24 cellular contexts compared by ENCODE assay signal in genomic region chr5:109506556-109506955, GRCh38.
"Had no signal": no experiment of that assay in that cellular context is flagged by ENCODE, and none has a peak within 500 bp of the region (broad histone marks: within the 10 kb centered on the region; RNA-seq: fewer than 3 reads in every experiment).

No MANE protein-coding gene starts in this region.

- FAIRE-seq: bronchial epithelial cell, colon had no signal

- ATAC-seq: activated CD4-positive, alpha-beta T cell treated with anti-CD3 and anti-CD28 coated beads for 36 hours; activated naive CD4-positive, alpha-beta T cell treated with anti-CD3 and anti-CD28 coated beads, Interleukin-2, amount 50 U/mL, for 72 hours; activated T-cell treated with anti-CD3 and anti-CD28 coated beads, Interleukin-2, amount 50 U/mL, for 72 hours; left lung had no signal

- H3K9me3 ChIP-seq: esophagus squamous epithelium, heart right ventricle, left lung, spleen, suprapubic skin, tibial artery had no signal

- H3K27me3 ChIP-seq: esophagus squamous epithelium, heart right ventricle, left lung, spleen, suprapubic skin, tibial artery had no signal

- H3K36me3 ChIP-seq: esophagus squamous epithelium, heart right ventricle, left lung, spleen, suprapubic skin, tibial artery had no signal

- H3K4me1 ChIP-seq: esophagus squamous epithelium, left lung, suprapubic skin, tibial artery had no signal

- H3K4me3 ChIP-seq: esophagus squamous epithelium, heart right ventricle, left lung, spleen, suprapubic skin, tibial artery had no signal

- DNase-seq: activated CD4-positive, alpha-beta T cell treated with anti-CD3 and anti-CD28 coated beads for 36 hours; activated CD4-positive, CD25-positive, alpha-beta regulatory T cell; activated naive CD4-positive, alpha-beta T cell; activated T-cell treated with anti-CD3 and anti-CD28 coated beads for 4 hours; activated T-cell treated with anti-CD3 and anti-CD28 coated beads, Interleukin-2, amount 50 U/mL, for 72 hours; anterior cingulate cortex; dermis blood vessel endothelial cell; effector CD4-positive, alpha-beta T cell; esophagus squamous epithelium; foreskin melanocyte; heart right ventricle; kidney glomerular epithelial cell; left lung; posterior cingulate gyrus; right cardiac atrium; spleen; stimulated activated naive CD4-positive, alpha-beta T cell; T1000; tibial artery had no signal

- H3K27ac ChIP-seq: epithelial cell of prostate, esophagus squamous epithelium, left lung, suprapubic skin, tibial artery had no signal
